ENCODE assay signal across 30 cellular contexts in genomic region chr2:114784046-114784445, GRCh38.
"Had no signal": no experiment of that assay in that cellular context is flagged by ENCODE, and none has a peak within 500 bp of the region (broad histone marks: within the 10 kb centered on the region; RNA-seq: fewer than 3 reads in every experiment).

No MANE protein-coding gene starts in this region.

- H3K27me3 ChIP-seq: adrenal gland, cardiac muscle cell had no signal

- H3K9me3 ChIP-seq: adrenal gland had no signal

- DNase-seq: activated B cell treated with CpG ODN at 0.5 μM for 24 hours; activated CD4-positive, alpha-beta memory T cell treated with anti-CD3 and anti-CD28 coated beads, Interleukin-2, amount 10 ng/mL, durations not matched to agents 7 days and 5 days; activated CD4-positive, alpha-beta T cell treated with anti-CD3 and anti-CD28 coated beads for 36 hours; activated CD4-positive, alpha-beta T cell treated with anti-CD3 and anti-CD28 coated beads for 48 hours; activated CD4-positive, alpha-beta T cell treated with anti-CD3 and anti-CD28 coated beads, Interleukin-2, amount 10 ng/mL, durations not matched to agents 7 days and 5 days; activated CD4-positive, alpha-beta T cell treated with anti-CD3 and anti-CD28 coated beads, Interleukin-2, amount 50 U/mL, for 48 hours; activated CD4-positive, CD25-positive, alpha-beta regulatory T cell treated with anti-CD3 and anti-CD28 coated beads, Interleukin-2, amount 50 U/mL, for 72 hours; activated CD8-positive, alpha-beta memory T cell treated with anti-CD3 and anti-CD28 coated beads for 24 hours; activated CD8-positive, alpha-beta memory T cell treated with anti-CD3 and anti-CD28 coated beads, Interleukin-2, amount 10 ng/mL, durations not matched to agents 7 days and 5 days; activated CD8-positive, alpha-beta memory T cell treated with anti-CD3 and anti-CD28 coated beads, Interleukin-2, amount 50 U/mL, for 48 hours; activated CD8-positive, alpha-beta T cell treated with anti-CD3 and anti-CD28 coated beads, Interleukin-2, amount 10 ng/mL, durations not matched to agents 7 days and 5 days; activated effector memory CD4-positive, alpha-beta T cell treated with Interleukin-2 at 50 U/mL for 16 hours; activated gamma-delta T cell; activated naive CD4-positive, alpha-beta T cell; activated naive CD4-positive, alpha-beta T cell treated with anti-CD3 and anti-CD28 coated beads for 36 hours; activated naive CD4-positive, alpha-beta T cell treated with anti-CD3 and anti-CD28 coated beads, Interleukin-2, amount 50 U/mL, for 16 hours; activated naive CD8-positive, alpha-beta T cell treated with anti-CD3 and anti-CD28 coated beads for 36 hours; activated T-cell treated with anti-CD3 and anti-CD28 coated beads, Interleukin-2, amount 50 U/mL, for 24 hours; activated T-cell treated with anti-CD3 and anti-CD28 coated beads, Interleukin-2, amount 50 U/mL, for 48 hours; adrenal gland; amniotic stem cell; aorta; caudate nucleus; cerebellar nuclear complex; T-helper 1 cell; T-helper 2 cell; T-helper 9 cell had no signal

- ATAC-seq: activated CD4-positive, alpha-beta T cell treated with anti-CD3 and anti-CD28 coated beads for 36 hours; activated CD8-positive, alpha-beta memory T cell treated with anti-CD3 and anti-CD28 coated beads, Interleukin-2, amount 10 ng/mL, durations not matched to agents 7 days and 5 days; activated CD8-positive, alpha-beta T cell treated with anti-CD3 and anti-CD28 coated beads, Interleukin-2, amount 10 ng/mL, durations not matched to agents 7 days and 5 days; activated naive CD4-positive, alpha-beta T cell treated with anti-CD3 and anti-CD28 coated beads, Interleukin-2, amount 50 U/mL, for 72 hours had no signal

- H3K4me3 ChIP-seq: adrenal gland, cardiac muscle cell had no signal

- H3K4me1 ChIP-seq: adrenal gland had no signal

- H3K27ac ChIP-seq: adrenal gland, cardiac muscle cell, VCaP had no signal

- H3K36me3 ChIP-seq: adrenal gland, cardiac muscle cell had no signal
